1 cellular context compared by ENCODE assay signal in genomic region chr19:8395621-8396082, GRCh38.
TF ChIP-seq lines count a peak whose summit lies in the region.

No MANE protein-coding gene starts in this region.

TF ChIP-seq in HepG2, 621 proteins besides CTCF, POLR2A, EP300 and RAD21:
- TF ChIP-seq HIVEP1 (CRISPR knock-in tag; IDR thresholded peaks at IDR 0.05) (peak; percentile 24; the same call in 1 of the 2 replicates), ZNF614 (CRISPR knock-in tag; IDR thresholded peaks at IDR 0.05; ENCODE audit: borderline replicate concordance) (no peak), ZNF629 (CRISPR knock-in tag; conservative IDR thresholded peaks at IDR 0.05) (peak; percentile 72; the same call in 1 of the 2 replicates), ZNF253 (CRISPR knock-in tag; IDR thresholded peaks at IDR 0.05; ENCODE audit: borderline replicate concordance) (no peak)
TF ChIP-seq in HepG2: peak in this region for 2.
